In the genomic region with DNA sequence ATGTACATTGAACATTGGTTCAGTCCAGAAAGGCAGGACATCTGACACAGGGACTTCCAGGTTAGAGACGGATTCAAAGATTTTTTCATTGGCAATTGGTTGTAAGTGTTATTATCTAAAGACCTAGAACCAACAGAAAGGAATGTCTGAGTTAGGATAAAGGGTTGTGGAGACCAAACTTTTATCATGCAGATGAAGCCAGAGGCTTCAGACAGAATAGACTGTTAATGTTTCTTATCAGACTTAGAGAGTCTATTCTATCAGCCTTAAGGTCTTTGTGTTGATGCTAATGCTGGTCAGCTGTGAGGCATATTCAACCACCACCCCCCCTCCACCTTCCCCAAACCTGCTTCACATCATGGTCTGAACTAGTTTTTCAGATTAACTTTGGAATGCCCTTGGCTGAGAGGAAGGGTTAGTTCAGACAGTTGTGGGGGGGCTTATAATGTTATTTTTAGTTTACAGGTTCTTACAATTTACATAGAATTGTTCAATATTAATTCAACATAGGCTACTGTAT, we compare ENCODE assay signal across 17 cellular contexts. TPM values are rescaled to one million over a fixed set of nuclear protein-coding genes. Genes with fewer than 3 reads are reported as not detected.
DNase-seq lines count a peak whose midpoint lies in the region; ATAC-seq, FAIRE-seq and TF ChIP-seq lines count a peak whose summit lies in the region.
"Had no signal": no experiment of that assay in that cellular context is flagged by ENCODE, and none has a peak within 500 bp of the region (broad histone marks: within the 10 kb centered on the region; RNA-seq: fewer than 3 reads in every experiment).

No MANE protein-coding gene starts in this region.

- H3K9me3 ChIP-seq in HepG2 (ENCODE audit: low read length): no peaks in the 10 kb centered on the region
- H3K9me3 ChIP-seq in right lobe of liver: no peaks in the 10 kb centered on the region
- no peaks in the 10 kb centered on the region for H3K9me3 ChIP-seq in endodermal cell (ENCODE audit: control insufficient read depth, low read length)
- no peaks in the 10 kb centered on the region for H3K9me3 ChIP-seq in colonic mucosa
- H3K9me3 ChIP-seq: BLaER1, Caco-2 had no signal

- H3K27ac ChIP-seq in HepG2 (ENCODE audit: extremely low read length, insufficient read depth, low read length): no peak overlapping the region
- H3K27ac ChIP-seq in right lobe of liver: no peak overlapping the region
- H3K27ac ChIP-seq in endodermal cell (ENCODE audit: low read depth, low read length): no peak overlapping the region
- no peak overlapping the region for H3K27ac ChIP-seq in colonic mucosa
- H3K27ac ChIP-seq: 22Rv1, BLaER1 had no signal

- no peak overlapping the region for H2AFZ ChIP-seq in HepG2 (ENCODE audit: low read length)

- H3K36me3 Mint-ChIP-seq in endodermal cell (ENCODE audit: low read depth): no peaks in the 10 kb centered on the region
- H3K36me3 Mint-ChIP-seq in nephron (ENCODE audit: low read depth): no peaks in the 10 kb centered on the region
- H3K36me3 Mint-ChIP-seq: CD8-positive, alpha-beta memory T cell had no signal

- in situ Hi-C loops in HepG2 (cut with HindIII; ENCODE audit: extremely low pct_ligation_motif_present, low pct_unique_long_range_greater_than_20kb): no loop called here

- TF ChIP-seq CTCF in HepG2 (CRISPR knock-in tag; IDR thresholded peaks at IDR 0.05) (no peak), right lobe of liver (IDR thresholded peaks at IDR 0.05) (no peak), endodermal cell (conservative IDR thresholded peaks at IDR 0.05) (no peak), nephron (IDR thresholded peaks at IDR 0.05; ENCODE audit: unreplicated experiment in 3 of 3) (no peak), colonic mucosa (IDR thresholded peaks at IDR 0.05) (no peak), foreskin fibroblast (IDR thresholded peaks at IDR 0.05; ENCODE audit: low read depth, low read length) (no peak)

- no peak for FAIRE-seq in HepG2 (lab: Jason Lieb, UNC)

- no peaks in the 10 kb centered on the region for H4K20me1 ChIP-seq in HepG2 (ENCODE audit: insufficient read depth, low read length)
- H4K20me1 ChIP-seq: BLaER1 had no signal

- H3K36me3 ChIP-seq in HepG2 (replicated peaks in 1 of 2; ENCODE audit: control insufficient read depth in 1 of 2, insufficient read depth in 2 of 2, low read length in 2 of 2) (no peaks in the 10 kb centered on the region), right lobe of liver (no peaks in the 10 kb centered on the region), endodermal cell (ENCODE audit: control insufficient read depth, insufficient read depth, low read length) (no peaks in the 10 kb centered on the region), colonic mucosa (no peaks in the 10 kb centered on the region)
- H3K36me3 ChIP-seq: BLaER1 had no signal

- POLR2A ChIA-PET in HepG2 (lab: Yijun Ruan, JAX): interaction anchor here (0.7 to 1.6 kb wide), 2 partner anchors 17 to 40 kb away, joined by 3 to 4 read pairs; no protein-coding TSS in a partner anchor

- H3K4me2 ChIP-seq in HepG2 (ENCODE audit: low read depth, low read length): no peak overlapping the region
- H3K4me2 ChIP-seq: BLaER1 had no signal

- no peak overlapping the region for H3K9ac ChIP-seq in HepG2 (ENCODE audit: insufficient read depth, low read depth, low read length)
- no peak overlapping the region for H3K9ac ChIP-seq in endodermal cell (ENCODE audit: extremely low read depth, low read length, poor library complexity, severe bottlenecking)
- H3K9ac ChIP-seq in colonic mucosa (ENCODE audit: low read depth in 2 of 2, low read length in 2 of 2): no peak overlapping the region
- H3K9ac ChIP-seq: BLaER1 had no signal

- TF ChIP-seq EP300 in HepG2 (IDR thresholded peaks at IDR 0.05; ENCODE audit: low read depth in 2 of 2, low read length in 2 of 2): no peak
- no peak for TF ChIP-seq EP300 in HepG2 (CRISPR knock-in tag; IDR thresholded peaks at IDR 0.05; ENCODE audit: borderline replicate concordance)

- CTCF ChIA-PET in HepG2 (lab: Yijun Ruan, JAX; ENCODE audit: low intra/inter-chr PET ratio, low total read pairs): no interaction called here

- no peaks in the 10 kb centered on the region for H3K79me2 ChIP-seq in HepG2 (ENCODE audit: insufficient read depth, low read length)

- ATAC-seq in HepG2 (no peak), right lobe of liver (no peak)

- H3K4me3 Mint-ChIP-seq in endodermal cell (no peak overlapping the region), nephron (peak overlapping the region in 2 of 3 experiments; percentile 33 to 80)

- intact Hi-C loops in HepG2 (cut with micrococcal nuclease; ENCODE audit: unreplicated experiment) (no loop called here), right lobe of liver (cut with DNase I) (no loop called here), colonic mucosa (cut with DNase I) (no loop called here)

- H3K27ac Mint-ChIP-seq in endodermal cell (no peak overlapping the region), nephron (no peak overlapping the region)
- H3K27ac Mint-ChIP-seq: CD8-positive, alpha-beta memory T cell had no signal

- no peak for TF ChIP-seq RAD21 in HepG2 (CRISPR knock-in tag; IDR thresholded peaks at IDR 0.05)

- WGBS in HepG2 (ENCODE audit: low lambda C conversion rate): 4% methylated on average over 1 of the region's 1 CpG
- 56% methylated on average over 1 of the region's 1 CpG for WGBS in right lobe of liver (ENCODE audit: insufficient coverage, low coverage, low lambda C conversion rate, missing lambda C conversion rate)
- 54 to 63% methylated on average over 1 of the region's 1 CpG for WGBS in endodermal cell (ENCODE audit: insufficient coverage in 1 of 2, insufficient read length in 1 of 2), 2 experiments

- H3K27me3 ChIP-seq in HepG2 (ENCODE audit: control insufficient read depth in 1 of 2, insufficient read depth in 2 of 2, low read length in 2 of 2) (peaks cover 0 to 11% of the 10 kb centered on the region in 2 experiments; a peak in 4 of 5 replicates), right lobe of liver (no peaks in the 10 kb centered on the region), endodermal cell (ENCODE audit: control insufficient read depth, insufficient read depth, low read length, poor library complexity, severe bottlenecking) (peaks cover 23% of the 10 kb centered on the region), colonic mucosa (peaks cover 3% of the 10 kb centered on the region)

- BruUV-seq in HepG2 (replicated peaks; lab: Mats Ljungman, UMichigan): no TSS peak

- DNase-seq in HepG2 (ENCODE audit: low spot score) (no peak), right lobe of liver (no peak), endodermal cell (peak; percentile 73), colonic mucosa (no peak), DMS114 treated with DMSO at 0.1 percent for 48 hours (lab: John Stamatoyannopoulos, UW; ENCODE audit: unreplicated experiment) (no peak), foreskin fibroblast (no peak)
- DNase-seq: AML-193; CD8-positive, alpha-beta memory T cell; DMS53; GF-D8; H7; IMR-90; KG1 had no signal

- peaks cover 21% of the 10 kb centered on the region for H3K4me1 Mint-ChIP-seq in endodermal cell
- H3K4me1 Mint-ChIP-seq in nephron: peaks cover 8% of the 10 kb centered on the region

- TF ChIP-seq POLR2A in HepG2 (IDR thresholded peaks at IDR 0.05; ENCODE audit: insufficient read depth in 1 of 2, low read depth in 2 of 2, low read length in 2 of 2): no peak
- no peak for TF ChIP-seq POLR2A in right lobe of liver (IDR thresholded peaks at IDR 0.05)

- H3K27me3 Mint-ChIP-seq in endodermal cell (ENCODE audit: insufficient read depth) (peaks cover 31% of the 10 kb centered on the region), nephron (ENCODE audit: low read depth) (peaks cover 51% of the 10 kb centered on the region)

- H3K4me3 ChIP-seq in HepG2 (replicated peaks in 1 of 3; ENCODE audit: insufficient read depth in 1 of 3, low read depth in 2 of 3, low read length in 3 of 3) (no peak overlapping the region), right lobe of liver (no peak overlapping the region), endodermal cell (ENCODE audit: low read length) (no peak overlapping the region), colonic mucosa (no peak overlapping the region), foreskin fibroblast (ENCODE audit: low read depth in 1 of 2, low read length in 2 of 2) (no peak overlapping the region)
- H3K4me3 ChIP-seq: BLaER1 had no signal

- H3K9me3 Mint-ChIP-seq in endodermal cell (no peaks in the 10 kb centered on the region), nephron (no peaks in the 10 kb centered on the region)
- H3K9me3 Mint-ChIP-seq: CD8-positive, alpha-beta memory T cell had no signal

- H3K4me1 ChIP-seq in HepG2 (ENCODE audit: insufficient read depth, low read length) (peaks cover 30% of the 10 kb centered on the region), right lobe of liver (peaks cover 0 to 23% (median 7%) of the 10 kb centered on the region in 4 donors), endodermal cell (ENCODE audit: control insufficient read depth, insufficient read depth, low read length) (no peaks in the 10 kb centered on the region), colonic mucosa (no peaks in the 10 kb centered on the region)

RNA-seq across cellular contexts. Expression of gene ITGB3, which starts 2.1 kb away (rescaled TPM):
- total RNA-seq in HepG2 (2016; rRNA removed; fragmentation: Illumina TruSeq; extraction: Trizol) (0.15 and 0.31 TPM in 2 replicates), right lobe of liver (1 to 10 TPM; 2.2 to 8.0 (median 4.8) TPM), endodermal cell (under 1 TPM; 0.51 to 0.73 TPM), colonic mucosa (10 to 100 TPM in 1 of 2 donors, 1 to 10 TPM in 1; 1.9 to 15.4 TPM)
- total RNA-seq in HepG2 (2016; cell fraction: cytosol; rRNA removed; fragmentation: Illumina TruSeq; extraction: Trizol; ENCODE audit: low read depth): not detected in 2 replicates
- 0.31 and 0.37 TPM in 2 replicates for total RNA-seq in HepG2 (2016; cell fraction: insoluble cytoplasmic fraction; rRNA removed; fragmentation: Illumina TruSeq; extraction: Trizol)
- not detected in 2 replicates for total RNA-seq in HepG2 (2016; cell fraction: membrane; rRNA removed; fragmentation: Illumina TruSeq; extraction: Trizol)
- 0.41 and 0.50 TPM in 2 replicates for total RNA-seq in HepG2 (2016; cell fraction: nucleus; rRNA removed; fragmentation: Illumina TruSeq; extraction: Trizol)
- 0.09 and 0.10 TPM in 2 replicates for polyA plus RNA-seq in HepG2 (2011; rRNA removed)
- 0.07 and 0.09 TPM in 2 replicates for polyA plus RNA-seq in HepG2 (2011; cell fraction: cytosol; rRNA removed)
- polyA plus RNA-seq in HepG2 (2011; cell fraction: nucleus; rRNA removed): 0.14 TPM in 2 replicates
- polyA plus RNA-seq in HepG2 (2012): not detected in 2 replicates
- not detected in 2 replicates for polyA plus RNA-seq in HepG2 (2016; cell fraction: cytosol; fragmentation: Illumina TruSeq; extraction: Trizol; ENCODE audit: low read depth)
- 0.07 TPM in 1 of 2 replicates, not detected in the other for polyA plus RNA-seq in HepG2 (2016; cell fraction: insoluble cytoplasmic fraction; fragmentation: Illumina TruSeq; extraction: Trizol; ENCODE audit: low read depth)
- polyA plus RNA-seq in HepG2 (2016; cell fraction: membrane; fragmentation: Illumina TruSeq; extraction: Trizol; ENCODE audit: low read depth): not detected in 2 replicates
- polyA plus RNA-seq in HepG2 (2016; cell fraction: nucleus; fragmentation: Illumina TruSeq; extraction: Trizol; ENCODE audit: insufficient read depth, low read depth): 0.15 TPM in 1 of 2 replicates, not detected in the other
- 0.82 TPM in 1 of 2 replicates, not detected in the other for polyA minus RNA-seq in HepG2 (2011; rRNA and poly(A)+ RNA removed; ENCODE audit: low replicate concordance)
- polyA minus RNA-seq in HepG2 (2011; cell fraction: cytosol; rRNA and poly(A)+ RNA removed): not detected in 2 replicates
- polyA minus RNA-seq in HepG2 (2011; cell fraction: nucleus; rRNA and poly(A)+ RNA removed): 0.12 TPM in 1 of 2 replicates, not detected in the other
- polyA plus RNA-seq in endodermal cell (2013, experiment 1 of 2): 0.18 TPM
- polyA plus RNA-seq in endodermal cell (2013, experiment 2 of 2): 0.33 TPM
- polyA plus RNA-seq: CD8-positive, alpha-beta memory T cell had no signal

RNA-seq across cellular contexts. Expression of gene MYL4, which starts 42.3 kb away (rescaled TPM):
- total RNA-seq in HepG2 (2016; rRNA removed; fragmentation: Illumina TruSeq; extraction: Trizol) (not detected in 2 replicates), right lobe of liver (under 1 TPM in 4 of 6 experiments, not detected in 2; 0.42 to 0.80 (median 0.58) TPM), endodermal cell (10 to 100 TPM; 15.5 to 20.0 TPM), colonic mucosa (under 1 TPM; 0.59 to 0.69 TPM)
- total RNA-seq in HepG2 (2016; cell fraction: cytosol; rRNA removed; fragmentation: Illumina TruSeq; extraction: Trizol; ENCODE audit: low read depth): not detected in 2 replicates
- not detected in 2 replicates for total RNA-seq in HepG2 (2016; cell fraction: insoluble cytoplasmic fraction; rRNA removed; fragmentation: Illumina TruSeq; extraction: Trizol)
- not detected in 2 replicates for total RNA-seq in HepG2 (2016; cell fraction: membrane; rRNA removed; fragmentation: Illumina TruSeq; extraction: Trizol)
- not detected in 2 replicates for total RNA-seq in HepG2 (2016; cell fraction: nucleus; rRNA removed; fragmentation: Illumina TruSeq; extraction: Trizol)
- 0.13 TPM in 1 of 2 replicates, not detected in the other for polyA plus RNA-seq in HepG2 (2011; rRNA removed)
- polyA plus RNA-seq in HepG2 (2011; cell fraction: cytosol; rRNA removed): 0.11 and 0.17 TPM in 2 replicates
- polyA plus RNA-seq in HepG2 (2011; cell fraction: nucleus; rRNA removed): not detected in 2 replicates
- not detected in 2 replicates for polyA plus RNA-seq in HepG2 (2012)
- not detected in 2 replicates for polyA plus RNA-seq in HepG2 (2016; cell fraction: cytosol; fragmentation: Illumina TruSeq; extraction: Trizol; ENCODE audit: low read depth)
- 0.27 TPM in 1 of 2 replicates, not detected in the other for polyA plus RNA-seq in HepG2 (2016; cell fraction: insoluble cytoplasmic fraction; fragmentation: Illumina TruSeq; extraction: Trizol; ENCODE audit: low read depth)
- not detected in 2 replicates for polyA plus RNA-seq in HepG2 (2016; cell fraction: membrane; fragmentation: Illumina TruSeq; extraction: Trizol; ENCODE audit: low read depth)
- not detected in 2 replicates for polyA plus RNA-seq in HepG2 (2016; cell fraction: nucleus; fragmentation: Illumina TruSeq; extraction: Trizol; ENCODE audit: insufficient read depth, low read depth)
- 0.42 and 1.4 TPM in 2 replicates for polyA minus RNA-seq in HepG2 (2011; rRNA and poly(A)+ RNA removed; ENCODE audit: low replicate concordance)
- polyA minus RNA-seq in HepG2 (2011; cell fraction: cytosol; rRNA and poly(A)+ RNA removed): not detected in 2 replicates
- not detected in 2 replicates for polyA minus RNA-seq in HepG2 (2011; cell fraction: nucleus; rRNA and poly(A)+ RNA removed)
- 26.9 TPM for polyA plus RNA-seq in endodermal cell (2013, experiment 1 of 2)
- 27.9 TPM for polyA plus RNA-seq in endodermal cell (2013, experiment 2 of 2)
- total RNA-seq: Caco-2; CD8-positive, alpha-beta memory T cell; H7; IMR-90 had no signal
- polyA plus RNA-seq: CD8-positive, alpha-beta memory T cell; IMR-90 had no signal

Comparison
In these comparisons a context has a peak if more than half of its experiments do, and no peak if none do; other contexts are left out.
1. RNA of gene MYL4, which starts 42.3 kb away (total RNA-seq): 15.5 to 20.0 TPM in endodermal cell; 0.59 to 0.69 TPM in colonic mucosa, 0.42 to 0.80 TPM in right lobe of liver and not detected in HepG2; every median in the first group is over 4 times any median in the second.